Comparison of ENCODE assay signal across 2 cellular contexts in the genomic region with DNA sequence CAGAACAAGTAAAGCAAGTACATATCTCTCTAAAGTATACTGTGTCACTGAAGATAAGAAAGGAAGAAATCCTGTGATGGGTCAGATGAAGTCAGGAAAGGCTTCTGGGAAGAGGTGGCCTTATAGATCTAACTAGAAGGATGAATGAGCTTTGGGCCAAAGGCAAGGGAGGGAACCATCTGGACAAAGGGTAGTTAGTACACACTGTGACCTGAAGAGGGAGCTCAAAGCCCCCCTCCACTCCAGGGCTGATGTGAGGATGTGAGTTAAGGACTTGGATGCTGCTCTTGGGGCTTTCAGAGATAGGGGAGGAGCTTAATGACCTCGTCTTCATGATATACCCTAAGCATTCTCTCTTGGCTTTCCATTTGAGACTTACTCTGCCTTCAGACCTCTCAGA.
TF ChIP-seq lines count a peak whose summit lies in the region.

No MANE protein-coding gene starts in this region.

TF ChIP-seq in GM12878, 131 proteins besides CTCF, POLR2A, EP300 and RAD21:
- TF ChIP-seq YY1 (IDR thresholded peaks at IDR 0.05; ENCODE audit: low read depth, low read length), result 0 out of 2 replicates have a peak, but pooled peaks have one; percentile 11
- TF ChIP-seq NBN (IDR thresholded peaks at IDR 0.05), result no peak
- TF ChIP-seq YBX1 (IDR thresholded peaks at IDR 0.05), result no peak
- TF ChIP-seq CHD2 (IDR thresholded peaks at IDR 0.05; ENCODE audit: borderline replicate concordance, low read depth, low read length), result no peak
- no peak for TF ChIP-seq PAX8 (IDR thresholded peaks at IDR 0.05)
- no peak for TF ChIP-seq MAX (IDR thresholded peaks at IDR 0.05; ENCODE audit: low read depth, low read length)
- TF ChIP-seq SMC3 (IDR thresholded peaks at IDR 0.05; ENCODE audit: borderline replicate concordance, low read length), result peak; percentile 26; the same call in 1 of the 2 replicates
- no peak for TF ChIP-seq ZBTB33 (IDR thresholded peaks at IDR 0.05)

TF ChIP-seq in HepG2, 621 proteins besides CTCF, POLR2A, EP300 and RAD21:
- TF ChIP-seq XRCC5 (optimal IDR thresholded peaks at IDR 0.05; ENCODE audit: low read length) (peak; percentile 16), STAG1 (CRISPR knock-in tag; IDR thresholded peaks at IDR 0.05) (peak; percentile 52)
- TF ChIP-seq, protein P1, sequence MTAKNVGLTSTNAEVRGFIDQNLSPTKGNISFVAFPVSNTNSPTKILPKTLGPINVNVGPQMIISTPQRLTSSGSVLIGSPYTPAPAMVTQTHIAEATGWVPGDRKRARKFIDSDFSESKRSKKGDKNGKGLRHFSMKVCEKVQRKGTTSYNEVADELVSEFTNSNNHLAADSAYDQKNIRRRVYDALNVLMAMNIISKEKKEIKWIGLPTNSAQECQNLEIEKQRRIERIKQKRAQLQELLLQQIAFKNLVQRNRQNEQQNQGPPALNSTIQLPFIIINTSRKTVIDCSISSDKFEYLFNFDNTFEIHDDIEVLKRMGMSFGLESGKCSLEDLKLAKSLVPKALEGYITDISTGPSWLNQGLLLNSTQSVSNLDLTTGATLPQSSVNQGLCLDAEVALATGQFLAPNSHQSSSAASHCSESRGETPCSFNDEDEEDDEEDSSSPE (CRISPR knock-in tag; IDR thresholded peaks at IDR 0.05), result no peak
